Comparison of ENCODE assay signal across 7 cellular contexts in the genomic region with DNA sequence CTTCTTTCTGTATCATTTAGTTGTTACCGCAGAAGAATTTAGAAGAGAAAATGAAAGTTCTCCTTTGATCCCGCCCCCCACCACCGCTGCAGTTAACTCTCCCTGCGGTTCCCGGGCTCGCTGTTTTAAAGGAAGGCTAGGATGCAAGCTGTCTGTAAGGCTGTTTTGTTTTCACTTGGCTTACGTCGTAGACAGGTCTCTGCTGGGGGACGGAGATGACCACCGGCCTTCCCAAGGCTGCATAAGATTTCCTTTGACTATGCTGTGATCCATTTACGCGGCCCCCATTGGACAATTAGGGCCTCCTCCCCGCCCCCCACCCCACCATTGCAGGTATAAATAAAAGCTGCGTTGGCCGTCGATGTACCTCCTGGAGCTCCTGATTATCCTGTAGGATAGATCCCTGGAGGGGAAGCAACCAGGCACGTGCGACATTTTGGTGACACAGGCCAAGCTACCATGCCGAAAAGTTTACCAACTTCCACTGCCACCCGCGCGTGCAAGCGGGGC. TPM values are rescaled to one million over a fixed set of nuclear protein-coding genes. Genes with fewer than 3 reads are reported as not detected.
A peak's percentile ranks its signal among the peaks of the same experiment; 100 is the strongest.
DNase-seq lines count a peak whose midpoint lies in the region; ATAC-seq and TF ChIP-seq lines count a peak whose summit lies in the region.

No MANE protein-coding gene starts in this region.

- H3K36me3 Mint-ChIP-seq in central memory CD8-positive, alpha-beta T cell (ENCODE audit: insufficient read depth), result peaks cover 17% of the 10 kb centered on the region
- no peaks in the 10 kb centered on the region for H3K36me3 Mint-ChIP-seq in nephron (ENCODE audit: low read depth)

- no peaks in the 10 kb centered on the region for H3K27me3 ChIP-seq in GM23248 (replicated peaks; ENCODE audit: insufficient read depth)

- TF ChIP-seq CTCF in nephron (IDR thresholded peaks at IDR 0.05; ENCODE audit: unreplicated experiment in 3 of 3), result no peak

- peak overlapping the region; percentile 76 for H3K4me3 ChIP-seq in GM23248

- H3K27ac Mint-ChIP-seq in central memory CD8-positive, alpha-beta T cell (ENCODE audit: low read depth), result peak overlapping the region; percentile 40
- H3K27ac Mint-ChIP-seq in nephron, result peak overlapping the region; percentile 74 to 86 (median 80)

- H3K4me1 ChIP-seq in GM23248 (ENCODE audit: insufficient read depth), result peaks cover 18% of the 10 kb centered on the region

- H3K36me3 ChIP-seq in GM23248 (ENCODE audit: low read depth), result no peaks in the 10 kb centered on the region

- in situ Hi-C loops in GM23248 (cut with MboI), result no loop called here

- peak; percentile 15 for ATAC-seq in central memory CD8-positive, alpha-beta T cell (replicated peaks; ENCODE audit: extremely low read depth, poor library complexity, severe bottlenecking)
- ATAC-seq in GM19452 (IDR thresholded peaks at IDR 0.05; ENCODE audit: unreplicated experiment), result no peak
- ATAC-seq in HG03354 (IDR thresholded peaks at IDR 0.05; ENCODE audit: poor library complexity, severe bottlenecking, unreplicated experiment), result no peak
- ATAC-seq in sciatic nerve, result no peak

- no peaks in the 10 kb centered on the region for H4K20me1 ChIP-seq in GM23248 (ENCODE audit: insufficient read depth)

- peaks cover 11% of the 10 kb centered on the region for H3K79me2 ChIP-seq in GM23248 (ENCODE audit: insufficient read depth)

- peak overlapping the region; percentile 39; the same call in 1 of the 2 replicates for H3K9ac ChIP-seq in GM23248

- H3K27me3 Mint-ChIP-seq in central memory CD8-positive, alpha-beta T cell, result no peaks in the 10 kb centered on the region
- H3K27me3 Mint-ChIP-seq in nephron (ENCODE audit: low read depth), result peaks cover 68% of the 10 kb centered on the region

- no peak overlapping the region for H3K27ac ChIP-seq in GM23248

- peaks cover 35% of the 10 kb centered on the region for H3K4me1 Mint-ChIP-seq in central memory CD8-positive, alpha-beta T cell
- peaks cover 44% of the 10 kb centered on the region for H3K4me1 Mint-ChIP-seq in nephron

- DNase-seq in GM23248 (peak; percentile 62), T-helper 2 cell (peak in 4 of 5 experiments; percentile 30 to 82 (median 50)), sciatic nerve (ENCODE audit: low spot score) (no peak)
- peak in 1 of 2 donors; percentile 15 for DNase-seq in central memory CD8-positive, alpha-beta T cell (ENCODE audit: low spot score in 2 of 2)

- H3K4me3 Mint-ChIP-seq in central memory CD8-positive, alpha-beta T cell, result peak overlapping the region; percentile 81
- H3K4me3 Mint-ChIP-seq in nephron, result peak overlapping the region; percentile 76 to 90 (median 88)

- 34 to 36% methylated on average over 22 to 23 of the region's 23 CpGs for WGBS in GM23248 (ENCODE audit: low coverage in 1 of 2, low lambda C conversion rate in 2 of 2, missing lambda C conversion rate in 2 of 2), 2 experiments

- H3K4me2 ChIP-seq in GM23248 (ENCODE audit: unreplicated experiment), result peak overlapping the region; percentile 59

- no peaks in the 10 kb centered on the region for H3K9me3 ChIP-seq in GM23248 (ENCODE audit: low read depth)

- no peaks in the 10 kb centered on the region for H3K9me3 Mint-ChIP-seq in central memory CD8-positive, alpha-beta T cell
- H3K9me3 Mint-ChIP-seq in nephron, result no peaks in the 10 kb centered on the region

- H3K9me2 ChIP-seq in GM23248 (ENCODE audit: insufficient read depth), result no peaks in the 10 kb centered on the region

- H3F3A ChIP-seq in GM23248 (ENCODE audit: insufficient read depth), result peaks cover 17% of the 10 kb centered on the region

- intact Hi-C loops in sciatic nerve (cut with DNase I), result no loop called here

- peak overlapping the region; percentile 77 for H2AFZ ChIP-seq in GM23248

RNA-seq across cellular contexts. Expression of a gene that starts 1.4 kb away (rescaled TPM):
- 20.1 and 23.6 TPM in 2 replicates for total RNA-seq in GM23248 (2014; rRNA removed; shearing (Covaris generic))
- 9.5 and 9.6 TPM in 2 replicates for polyA plus RNA-seq in GM23248 (2016; fragmentation: Nextera tagmentation; extraction: Ambion mirVana)
- 55.9 TPM for total RNA-seq in sciatic nerve
